ENCODE assay signal across 16 cellular contexts in genomic region chr1:25768999-25769398, GRCh38.
"Had no signal": no experiment of that assay in that cellular context is flagged by ENCODE, and none has a peak within 500 bp of the region (broad histone marks: within the 10 kb centered on the region; RNA-seq: fewer than 3 reads in every experiment).

No MANE protein-coding gene starts in this region.

- ATAC-seq: activated CD4-positive, CD25-positive, alpha-beta regulatory T cell treated with anti-CD3 and anti-CD28 coated beads, Interleukin-2, amount 50 U/mL, for 24 hours; gastrocnemius medialis; left lobe of liver had no signal

- H3K36me3 ChIP-seq: gastrocnemius medialis, ovary had no signal

- H3K9me3 Mint-ChIP-seq: nephron progenitor cell had no signal

- H3K9me3 ChIP-seq: gastrocnemius medialis, ovary, stomach had no signal

- H3K4me3 ChIP-seq: coronary artery, gastrocnemius medialis, ovary, stomach had no signal

- H3K4me3 Mint-ChIP-seq: nephron progenitor cell had no signal

- H3K27ac Mint-ChIP-seq: nephron progenitor cell had no signal

- H3K27me3 ChIP-seq: gastrocnemius medialis, ovary, stomach had no signal

- H3K27ac ChIP-seq: coronary artery, epithelial cell of prostate, gastrocnemius medialis, ovary had no signal

- DNase-seq: activated CD4-positive, alpha-beta T cell treated with anti-CD3 and anti-CD28 coated beads, Interleukin-2, amount 50 U/mL, for 4 hours; activated T-cell treated with anti-CD3 and anti-CD28 coated beads, Interleukin-2, amount 50 U/mL, for 1 hour; caudate nucleus; effector CD8-positive, alpha-beta T cell; gastrocnemius medialis; islet precursor cell; mammary epithelial cell; nephron progenitor cell; ovary; stimulated activated CD4-positive, alpha-beta T cell treated with anti-CD3 and anti-CD28 coated beads, Interleukin-2, amount 100 ng/mL, for 48 hours; stimulated activated CD8-positive, alpha-beta memory T cell treated with anti-CD3 and anti-CD28 coated beads, Interleukin-4, amount 100 ng/mL, for 48 hours; stomach had no signal
